In the genomic region with DNA sequence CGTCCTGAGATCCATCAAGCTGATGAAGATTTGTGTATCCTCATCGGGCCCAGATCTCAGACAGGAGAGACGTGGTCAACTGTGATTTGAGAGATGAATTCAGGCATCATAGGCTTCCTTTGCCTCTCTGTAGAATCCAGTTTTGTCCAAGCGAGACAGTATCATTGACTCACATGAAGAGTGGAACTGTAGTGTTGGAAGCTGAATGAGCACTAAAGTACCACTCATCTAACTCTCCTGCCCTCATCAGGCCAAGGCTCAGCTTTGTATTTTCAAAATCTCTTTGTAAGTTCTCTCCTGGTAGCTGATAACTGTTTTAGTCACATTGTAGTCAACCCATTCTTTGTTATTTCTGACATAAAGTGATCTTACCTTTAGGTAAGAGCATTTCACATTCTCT, we compare ENCODE assay signal across 19 cellular contexts.
"Had no signal": no experiment of that assay in that cellular context is flagged by ENCODE, and none has a peak within 500 bp of the region (broad histone marks: within the 10 kb centered on the region; RNA-seq: fewer than 3 reads in every experiment).

No MANE protein-coding gene starts in this region.

- H3K9me3 ChIP-seq: esophagus squamous epithelium, mucosa of descending colon, ovary, stomach, thoracic aorta, transverse colon had no signal

- H3K4me1 ChIP-seq: esophagus squamous epithelium, stomach, transverse colon had no signal

- H3K36me3 ChIP-seq: esophagus squamous epithelium, ovary, stomach, thoracic aorta, transverse colon had no signal

- DNase-seq: dermis blood vessel endothelial cell; esophagus squamous epithelium; foreskin melanocyte; left colon; mucosa of descending colon; natural killer cell; ovary; stimulated activated CD4-positive, alpha-beta T cell treated with anti-CD3 and anti-CD28 coated beads, Interleukin-2, amount 100 ng/mL, for 24 hours; stimulated activated CD4-positive, alpha-beta T cell treated with anti-CD3 and anti-CD28 coated beads, Interleukin-4, amount 100 ng/mL, for 4 hours; stimulated activated naive B cell treated with anti-CD40 and anti-IgM and Interleukin-4, amounts not matched to agents 10 μg/mL and 1 μg/mL and 100 μg/mL, for 72 hours; stomach; substantia nigra; transverse colon had no signal

- H3K27ac Mint-ChIP-seq: natural killer cell; progenitor cell of endocrine pancreas; stimulated activated naive B cell treated with anti-CD40 and anti-IgM and Interleukin-4, amounts not matched to agents 10 μg/mL and 1 μg/mL and 100 μg/mL, for 72 hours had no signal

- ATAC-seq: left colon; mucosa of descending colon; natural killer cell; sciatic nerve; stimulated activated naive B cell treated with anti-CD40 and anti-IgM and Interleukin-4, amounts not matched to agents 10 μg/mL and 1 μg/mL and 100 μg/mL, for 72 hours had no signal

- H3K9me3 Mint-ChIP-seq: natural killer cell had no signal

- H3K4me3 Mint-ChIP-seq: natural killer cell; neural crest cell; stimulated activated naive B cell treated with anti-CD40 and anti-IgM and Interleukin-4, amounts not matched to agents 10 μg/mL and 1 μg/mL and 100 μg/mL, for 72 hours had no signal

- H3K27ac ChIP-seq: esophagus squamous epithelium, hepatocyte, ovary, stomach, thoracic aorta, transverse colon had no signal

- H3K4me2 ChIP-seq: hepatocyte had no signal

- H3K27me3 Mint-ChIP-seq: stimulated activated naive B cell treated with anti-CD40 and anti-IgM and Interleukin-4, amounts not matched to agents 10 μg/mL and 1 μg/mL and 100 μg/mL, for 72 hours had no signal

- FAIRE-seq: colon had no signal

- H3K4me1 Mint-ChIP-seq: natural killer cell; stimulated activated naive B cell treated with anti-CD40 and anti-IgM and Interleukin-4, amounts not matched to agents 10 μg/mL and 1 μg/mL and 100 μg/mL, for 72 hours had no signal

- H2AFZ ChIP-seq: hepatocyte had no signal

- H3K4me3 ChIP-seq: esophagus squamous epithelium, hepatocyte, mucosa of descending colon, ovary, stomach, thoracic aorta, transverse colon had no signal

- H3K36me3 Mint-ChIP-seq: natural killer cell; stimulated activated naive B cell treated with anti-CD40 and anti-IgM and Interleukin-4, amounts not matched to agents 10 μg/mL and 1 μg/mL and 100 μg/mL, for 72 hours had no signal

- H3K27me3 ChIP-seq: esophagus squamous epithelium, hepatocyte, ovary, stomach, transverse colon had no signal

- H3K79me2 ChIP-seq: hepatocyte had no signal
